ENCODE assay signal across 1 cellular context in the genomic region with DNA sequence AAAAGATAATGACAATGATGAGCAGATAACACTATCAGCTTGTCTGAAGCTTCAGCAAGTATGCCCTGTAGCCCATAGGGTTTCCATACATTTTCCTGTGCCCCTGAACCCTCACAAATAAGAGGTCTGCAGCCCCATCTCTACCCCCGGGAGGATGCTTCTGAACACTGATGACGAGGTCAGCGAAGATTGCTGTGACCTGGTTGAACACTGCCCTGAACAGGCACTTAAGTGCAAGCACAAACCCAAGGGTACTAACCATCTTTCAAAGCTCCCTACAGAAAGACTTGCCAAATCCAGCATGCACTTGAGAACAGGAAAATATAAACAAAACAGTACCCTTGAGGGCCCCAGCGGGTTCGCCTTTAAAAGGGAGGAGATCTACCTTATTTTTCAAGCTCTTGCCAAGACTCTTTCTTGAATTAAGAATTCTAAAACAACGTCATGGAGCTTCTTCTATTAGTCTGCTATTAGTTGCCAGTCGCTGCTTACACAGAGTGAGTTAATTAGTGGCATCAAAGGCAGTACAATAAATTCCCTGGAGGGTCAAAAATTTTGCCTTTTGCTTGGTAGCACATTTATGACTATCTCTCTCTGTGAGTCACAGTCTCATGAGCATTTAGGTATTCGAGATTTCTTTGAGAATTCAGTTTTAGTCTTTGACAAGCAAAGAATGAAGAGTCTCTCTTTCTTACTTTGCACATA.
TF ChIP-seq lines count a peak whose summit lies in the region.

No MANE protein-coding gene starts in this region.

TF ChIP-seq in endothelial cell of umbilical vein, 7 proteins besides CTCF, POLR2A, EP300 and RAD21 (continued from another document):
- no peak for TF ChIP-seq EZH2 (IDR thresholded peaks at IDR 0.05; ENCODE audit: borderline replicate concordance, low read depth, low read length, severe bottlenecking)
